In genomic region chr21:31559368-31560119, GRCh38 we compare ENCODE assay signal across 8 cellular contexts.
A peak's percentile ranks its signal among the peaks of the same experiment; 100 is the strongest.
DNase-seq lines count a peak whose midpoint lies in the region; ATAC-seq and TF ChIP-seq lines count a peak whose summit lies in the region.

No MANE protein-coding gene starts in this region.

- peaks cover 7% of the 10 kb centered on the region for H3K79me1 ChIP-seq in neuronal stem cell (ENCODE audit: low read depth, low read length)

- no peaks in the 10 kb centered on the region for H3K36me3 Mint-ChIP-seq in CD4-positive, alpha-beta T cell (ENCODE audit: low read depth)

- peaks cover 18% of the 10 kb centered on the region for H3K27me3 Mint-ChIP-seq in CD4-positive, alpha-beta T cell

- H2AK5ac ChIP-seq in neuronal stem cell (ENCODE audit: low read depth, low read length) = peak overlapping the region; percentile 9

- H3K18ac ChIP-seq in neuronal stem cell (ENCODE audit: low read length) = peak overlapping the region; percentile 99

- no peak overlapping the region for H4K91ac ChIP-seq in neuronal stem cell (ENCODE audit: low read depth, low read length, poor library complexity)

- no peak overlapping the region for H3K27ac ChIP-seq in CD4-positive, alpha-beta T cell (ENCODE audit: low read depth, low read length)
- peak overlapping the region; percentile 95 for H3K27ac ChIP-seq in neuronal stem cell (replicated peaks; ENCODE audit: low read length)
- no peak overlapping the region for H3K27ac ChIP-seq in stomach smooth muscle (ENCODE audit: low read length)

- H3K9ac ChIP-seq in neuronal stem cell (ENCODE audit: low read depth, low read length, poor library complexity) = peak overlapping the region; percentile 92
- H3K9ac ChIP-seq in stomach smooth muscle (ENCODE audit: low read length in 2 of 2) = no peak overlapping the region

- H2AFZ ChIP-seq in neuronal stem cell (ENCODE audit: low read length) = peak overlapping the region; percentile 93

- H3K36me3 ChIP-seq in neuronal stem cell (replicated peaks in 1 of 2; ENCODE audit: control insufficient read depth in 2 of 2, insufficient read depth in 2 of 2, low read length in 2 of 2) = peaks cover 0 to 7% of the 10 kb centered on the region in 2 donors
- no peaks in the 10 kb centered on the region for H3K36me3 ChIP-seq in stomach smooth muscle (ENCODE audit: control insufficient read depth in 2 of 2, insufficient read depth in 2 of 2, low read length in 2 of 2)

- H3K4me3 Mint-ChIP-seq in CD4-positive, alpha-beta T cell = peak overlapping the region; percentile 90

- WGBS in neuronal stem cell (ENCODE audit: extremely low coverage in 2 of 2, insufficient read length in 2 of 2, insufficient replicate concordance in 1 of 2), 2 donors = no CpG with 5 or more reads among the region's 54 CpGs

- ATAC-seq in CD4-positive, alpha-beta T cell (ENCODE audit: poor library complexity) = peak; percentile 78
- ATAC-seq in GM21360 (IDR thresholded peaks at IDR 0.05; ENCODE audit: unreplicated experiment) = peak; percentile 73

- H2BK12ac ChIP-seq in neuronal stem cell (ENCODE audit: low read length) = no peak overlapping the region

- no peak overlapping the region for H3K23ac ChIP-seq in neuronal stem cell (ENCODE audit: low read depth, low read length, poor library complexity)

- H4K8ac ChIP-seq in neuronal stem cell (ENCODE audit: low read depth, low read length) = no peak overlapping the region

- H3K14ac ChIP-seq in neuronal stem cell (ENCODE audit: low read length) = no peak overlapping the region

- H3K4me3 ChIP-seq in fibroblast of villous mesenchyme (ENCODE audit: low read depth, low read length) (peak overlapping the region; percentile 29), neuronal stem cell (ENCODE audit: low read length in 2 of 2) (peak overlapping the region; percentile 94), stomach smooth muscle (ENCODE audit: low read length in 2 of 2) (peak overlapping the region; percentile 74 to 77)

- H2BK15ac ChIP-seq in neuronal stem cell (ENCODE audit: low read length) = no peak overlapping the region

- peak overlapping the region; percentile 61 for H3K27ac Mint-ChIP-seq in CD4-positive, alpha-beta T cell

- H3K9me3 ChIP-seq in CD4-positive, alpha-beta T cell (ENCODE audit: control insufficient read depth, low read length) = no peaks in the 10 kb centered on the region
- H3K9me3 ChIP-seq in neuronal stem cell (replicated peaks in 1 of 2; ENCODE audit: control insufficient read depth in 2 of 2, insufficient read depth in 1 of 2, low read depth in 1 of 2, low read length in 2 of 2) (no peaks in the 10 kb centered on the region), stomach smooth muscle (ENCODE audit: control insufficient read depth in 2 of 2, low read length in 2 of 2) (no peaks in the 10 kb centered on the region)

- peak overlapping the region; percentile 70 for H3K4me2 ChIP-seq in neuronal stem cell (ENCODE audit: insufficient read depth, low read length, poor library complexity, severe bottlenecking)

- H3K4ac ChIP-seq in neuronal stem cell (ENCODE audit: low read length) = no peak overlapping the region

- H2BK5ac ChIP-seq in neuronal stem cell (ENCODE audit: low read length) = no peak overlapping the region

- DNase-seq in CD4-positive, alpha-beta T cell = peak; percentile 82 to 93 (median 90)
- DNase-seq in HUDEP-2 (lab: John Stamatoyannopoulos, UW; ENCODE audit: unreplicated experiment in 76 of 76) (peak in 53 of 76 experiments; percentile 7 to 80 (median 46)), RPMI7951 (ENCODE audit: low read depth) (peak; percentile 67), activated gamma-delta T cell (lab: John Stamatoyannopoulos, UW) (peak; percentile 59), fibroblast of villous mesenchyme (ENCODE audit: low read depth) (peak; percentile 68), neuronal stem cell (ENCODE audit: low spot score) (peak; percentile 98)

- POLR2A ChIA-PET in CD4-positive, alpha-beta T cell (lab: Charles Lee) = interaction anchor here (0.6 to 3.1 kb wide), 28 partner anchors 11 to 427 kb away, joined by 3 to 46 read pairs (median 4); partner anchors contain the start of gene SOD1

- no peak for TF ChIP-seq CTCF in CD4-positive, alpha-beta T cell (IDR thresholded peaks at IDR 0.05)
- TF ChIP-seq CTCF in fibroblast of villous mesenchyme (IDR thresholded peaks at IDR 0.05; ENCODE audit: insufficient read depth, low read depth, low read length) = no peak

- CTCF ChIA-PET in CD4-positive, alpha-beta T cell (lab: Charles Lee) = interaction anchor here (0.5 to 4.0 kb wide), 7 partner anchors 12 to 384 kb away, joined by 3 to 24 read pairs (median 3); no protein-coding TSS in a partner anchor

- H3K4me1 Mint-ChIP-seq in CD4-positive, alpha-beta T cell (ENCODE audit: low read depth) = peaks cover 39% of the 10 kb centered on the region

- H3K27me3 ChIP-seq in CD4-positive, alpha-beta T cell (ENCODE audit: control insufficient read depth, insufficient read depth, low read length) = peaks cover 16% of the 10 kb centered on the region
- H3K27me3 ChIP-seq in neuronal stem cell (ENCODE audit: control insufficient read depth in 3 of 3, insufficient read depth in 3 of 3, low read depth in 1 of 3, low read length in 3 of 3) = no peaks in the 10 kb centered on the region
- H3K27me3 ChIP-seq in stomach smooth muscle (ENCODE audit: control insufficient read depth in 1 of 2, insufficient read depth in 2 of 2, low read length in 2 of 2) = peaks cover 30 to 32% of the 10 kb centered on the region in 2 donors

- no peaks in the 10 kb centered on the region for H3K9me3 Mint-ChIP-seq in CD4-positive, alpha-beta T cell

- intact Hi-C loops in CD4-positive, alpha-beta T cell (cut with DNase I, micrococcal nuclease) = loop anchor here (2.0 to 5.0 kb wide), 4 partner anchors 98 to 377 kb away; partner anchors contain the start of gene SOD1 (in 1 of the 2)

- H3K4me1 ChIP-seq in neuronal stem cell (ENCODE audit: control insufficient read depth in 2 of 2, insufficient read depth in 1 of 2, low read depth in 1 of 2, low read length in 2 of 2) (peaks cover 20 to 22% of the 10 kb centered on the region in 2 donors), stomach smooth muscle (ENCODE audit: control insufficient read depth, insufficient read depth, low read length) (peaks cover 25% of the 10 kb centered on the region)

- no peak overlapping the region for H2BK120ac ChIP-seq in neuronal stem cell (ENCODE audit: low read depth, low read length)

Comparison
In these comparisons a context has a peak if more than half of its experiments do, and no peak if none do; other contexts are left out.
1. DNase-seq: peak in every context shown above with its lines; median percentile 98 in neuronal stem cell; 90 in CD4-positive, alpha-beta T cell; 68 in fibroblast of villous mesenchyme; 67 in RPMI7951; 59 in activated gamma-delta T cell; 46 in HUDEP-2.
2. H3K4me3 ChIP-seq: peak in every context shown above with its lines; median percentile 94 in neuronal stem cell; 76 in stomach smooth muscle; 29 in fibroblast of villous mesenchyme.